8 cellular contexts compared by ENCODE assay signal in genomic region chr4:154491341-154491679, GRCh38. TPM values are rescaled to one million over a fixed set of nuclear protein-coding genes. Genes with fewer than 3 reads are reported as not detected.
DNase-seq lines count a peak whose midpoint lies in the region; ATAC-seq and TF ChIP-seq lines count a peak whose summit lies in the region.

No MANE protein-coding gene starts in this region.

- no peak for DNase-seq in CD4-positive, alpha-beta T cell
- DNase-seq in activated CD8-positive, alpha-beta T cell treated with anti-CD3 and anti-CD28 coated beads for 36 hours, result peak; percentile 7
- DNase-seq in hepatocyte (ENCODE audit: low spot score), result no peak
- no peak for DNase-seq in NCI-H2107 (lab: John Stamatoyannopoulos, UW)
- no peak for DNase-seq in NCI-H1694 (lab: John Stamatoyannopoulos, UW)

- no peaks in the 10 kb centered on the region for H3K9me3 Mint-ChIP-seq in CD4-positive, alpha-beta T cell
- H3K9me3 Mint-ChIP-seq in activated CD8-positive, alpha-beta T cell treated with anti-CD3 and anti-CD28 coated beads for 36 hours, result no peaks in the 10 kb centered on the region

- CTCF ChIA-PET in CD4-positive, alpha-beta T cell (lab: Charles Lee), result no interaction called here
- CTCF ChIA-PET in activated CD8-positive, alpha-beta T cell treated with anti-CD3 and anti-CD28 coated beads for 36 hours (lab: Charles Lee), result no interaction called here

- H3K4me3 ChIP-seq in hepatocyte, result peak overlapping the region; percentile 35
- H3K4me3 ChIP-seq in skin epidermis, result peak overlapping the region in 6 of 7 experiments; percentile 10 to 37 (median 20)

- intact Hi-C loops in CD4-positive, alpha-beta T cell (cut with DNase I, micrococcal nuclease), result no loop called here
- intact Hi-C loops in activated CD8-positive, alpha-beta T cell treated with anti-CD3 and anti-CD28 coated beads for 36 hours (cut with micrococcal nuclease), result no loop called here

- no peak overlapping the region for H3K27ac Mint-ChIP-seq in CD4-positive, alpha-beta T cell
- no peak overlapping the region for H3K27ac Mint-ChIP-seq in activated CD8-positive, alpha-beta T cell treated with anti-CD3 and anti-CD28 coated beads for 36 hours

- H3K9me3 ChIP-seq in CD4-positive, alpha-beta T cell (ENCODE audit: control insufficient read depth, low read length), result no peaks in the 10 kb centered on the region
- H3K9me3 ChIP-seq in hepatocyte (ENCODE audit: low read depth), result no peaks in the 10 kb centered on the region

- peak overlapping the region; percentile 77 for H3K4me2 ChIP-seq in hepatocyte

- under 1% methylated on average over 11 of the region's 11 CpGs for WGBS in hepatocyte (ENCODE audit: low lambda C conversion rate, missing lambda C conversion rate)

- peak overlapping the region; percentile 49 for H2AFZ ChIP-seq in hepatocyte

- POLR2A ChIA-PET in CD4-positive, alpha-beta T cell (lab: Charles Lee), result no interaction called here
- POLR2A ChIA-PET in activated CD8-positive, alpha-beta T cell treated with anti-CD3 and anti-CD28 coated beads for 36 hours (lab: Charles Lee), result interaction anchor here (0.9 kb wide), 1 partner anchor 59 kb away, joined by 3 read pairs; the partner anchor contains the start of gene PLRG1

- no peaks in the 10 kb centered on the region for H3K9me2 ChIP-seq in hepatocyte (replicated peaks; ENCODE audit: insufficient read depth)

- H3K27me3 ChIP-seq in CD4-positive, alpha-beta T cell (ENCODE audit: control insufficient read depth, insufficient read depth, low read length), result peaks cover 69% of the 10 kb centered on the region
- peaks cover 89% of the 10 kb centered on the region for H3K27me3 ChIP-seq in hepatocyte

- H3K4me1 ChIP-seq in hepatocyte (ENCODE audit: insufficient read depth), result peaks cover 16% of the 10 kb centered on the region

- H3K4me1 Mint-ChIP-seq in CD4-positive, alpha-beta T cell (ENCODE audit: low read depth), result peaks cover 20% of the 10 kb centered on the region
- H3K4me1 Mint-ChIP-seq in activated CD8-positive, alpha-beta T cell treated with anti-CD3 and anti-CD28 coated beads for 36 hours (ENCODE audit: low read depth), result peaks cover 16% of the 10 kb centered on the region

- peaks cover 67% of the 10 kb centered on the region for H3K27me3 Mint-ChIP-seq in CD4-positive, alpha-beta T cell
- peaks cover 57% of the 10 kb centered on the region for H3K27me3 Mint-ChIP-seq in activated CD8-positive, alpha-beta T cell treated with anti-CD3 and anti-CD28 coated beads for 36 hours

- no peak for ATAC-seq in CD4-positive, alpha-beta T cell (ENCODE audit: poor library complexity)
- ATAC-seq in GM19025 (IDR thresholded peaks at IDR 0.05; ENCODE audit: low read depth, unreplicated experiment) (peak; percentile 22), HG03457 (IDR thresholded peaks at IDR 0.05; ENCODE audit: unreplicated experiment) (peak; percentile 37)
- peak; percentile 35 for ATAC-seq in activated CD8-positive, alpha-beta T cell treated with anti-CD3 and anti-CD28 coated beads for 36 hours

- no peaks in the 10 kb centered on the region for H3K36me3 ChIP-seq in hepatocyte (replicated peaks; ENCODE audit: insufficient read depth, low read depth)

- H3K27ac ChIP-seq in CD4-positive, alpha-beta T cell (ENCODE audit: low read depth, low read length), result no peak overlapping the region
- no peak overlapping the region for H3K27ac ChIP-seq in hepatocyte
- H3K27ac ChIP-seq in skin epidermis, result no peak overlapping the region

- TF ChIP-seq CTCF in CD4-positive, alpha-beta T cell (IDR thresholded peaks at IDR 0.05), result no peak
- TF ChIP-seq CTCF in activated CD8-positive, alpha-beta T cell treated with anti-CD3 and anti-CD28 coated beads for 36 hours (IDR thresholded peaks at IDR 0.05), result no peak
- TF ChIP-seq CTCF in hepatocyte (IDR thresholded peaks at IDR 0.05; ENCODE audit: poor library complexity), result no peak

- no peaks in the 10 kb centered on the region for H3K79me2 ChIP-seq in hepatocyte

- no peaks in the 10 kb centered on the region for H3K36me3 Mint-ChIP-seq in CD4-positive, alpha-beta T cell (ENCODE audit: low read depth)
- H3K36me3 Mint-ChIP-seq in activated CD8-positive, alpha-beta T cell treated with anti-CD3 and anti-CD28 coated beads for 36 hours (ENCODE audit: low read depth), result no peaks in the 10 kb centered on the region

- peak overlapping the region; percentile 58 for H3K4me3 Mint-ChIP-seq in CD4-positive, alpha-beta T cell
- H3K4me3 Mint-ChIP-seq in activated CD8-positive, alpha-beta T cell treated with anti-CD3 and anti-CD28 coated beads for 36 hours, result peak overlapping the region; percentile 63

- H4K20me1 ChIP-seq in hepatocyte (ENCODE audit: insufficient read depth, poor library complexity, severe bottlenecking), result no peaks in the 10 kb centered on the region

RNA-seq across cellular contexts. Expression of gene DCHS2, which starts 0.3 kb away (rescaled TPM):
- under 1 TPM; 0.16 to 0.22 TPM for total RNA-seq in CD4-positive, alpha-beta T cell
- total RNA-seq in activated CD8-positive, alpha-beta T cell treated with anti-CD3 and anti-CD28 coated beads for 36 hours, result not detected
- 0.32 and 1.7 TPM in 2 replicates for total RNA-seq in hepatocyte
- polyA plus RNA-seq in hepatocyte, result 0.01 and 0.12 TPM in 2 replicates

RNA-seq across cellular contexts. Expression of gene PLRG1, which starts 58.9 kb away (rescaled TPM):
- total RNA-seq in CD4-positive, alpha-beta T cell, result 10 to 100 TPM; 41.1 to 44.8 TPM
- total RNA-seq in activated CD8-positive, alpha-beta T cell treated with anti-CD3 and anti-CD28 coated beads for 36 hours, result 100 to 1,000 TPM; 114 to 121 TPM
- 63.9 and 67.3 TPM in 2 replicates for total RNA-seq in hepatocyte
- 54.4 and 60.0 TPM in 2 replicates for polyA plus RNA-seq in hepatocyte
